In the genomic region with DNA sequence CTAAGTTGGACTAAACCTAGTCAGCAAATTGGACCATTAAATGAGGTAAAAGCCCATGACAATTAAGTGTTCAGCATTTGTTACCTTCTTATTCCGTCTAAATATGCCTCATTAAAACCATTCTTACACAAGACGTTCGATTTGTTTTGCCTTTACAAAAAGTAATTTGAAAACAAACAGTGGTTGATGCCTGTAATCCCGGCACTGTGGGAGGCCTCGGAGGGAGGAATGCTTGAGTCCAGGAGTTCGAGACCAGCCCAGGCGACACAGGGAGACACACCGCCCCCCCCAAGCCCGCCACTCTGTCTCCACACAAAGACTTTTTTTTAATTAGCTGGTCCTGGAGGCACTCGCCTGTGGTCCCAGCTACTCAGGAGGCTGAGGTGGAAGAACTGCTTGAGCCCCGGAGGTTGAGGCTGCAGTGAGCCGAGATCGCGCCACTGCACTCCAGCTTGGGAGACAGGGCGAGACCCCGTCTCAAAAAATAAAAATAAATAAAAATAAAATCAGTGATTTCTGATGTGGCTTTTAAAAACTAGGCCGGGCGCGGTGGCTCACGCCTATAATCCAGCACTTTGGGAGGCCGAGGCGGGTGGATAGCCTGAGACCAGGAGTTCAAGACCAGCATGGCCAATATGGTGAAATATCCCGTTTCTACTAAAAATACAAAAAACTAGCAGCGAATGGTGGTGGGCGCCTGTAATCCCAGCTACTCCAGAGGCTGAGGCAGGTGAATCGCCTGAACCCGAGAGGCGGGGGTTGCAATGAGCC, we compare ENCODE assay signal across 8 cellular contexts. TPM values are rescaled to one million over a fixed set of nuclear protein-coding genes. Genes with fewer than 3 reads are reported as not detected.
DNase-seq lines count a peak whose midpoint lies in the region; ATAC-seq and TF ChIP-seq lines count a peak whose summit lies in the region.

No MANE protein-coding gene starts in this region.

- no peak for ATAC-seq in CD4-positive, CD25-positive, alpha-beta regulatory T cell (ENCODE audit: low read depth in 2 of 2)
- ATAC-seq in activated naive CD8-positive, alpha-beta T cell treated with anti-CD3 and anti-CD28 coated beads, Interleukin-2, amount 50 U/mL, for 24 hours: no peak
- no peak for ATAC-seq in GM21576 (IDR thresholded peaks at IDR 0.05; ENCODE audit: unreplicated experiment)
- ATAC-seq in GM19455 (IDR thresholded peaks at IDR 0.05; ENCODE audit: unreplicated experiment): no peak

- no peaks in the 10 kb centered on the region for H3K27me3 ChIP-seq in CD4-positive, CD25-positive, alpha-beta regulatory T cell (ENCODE audit: control insufficient read depth, insufficient read depth, low read length)
- H3K27me3 ChIP-seq in HUES6 (ENCODE audit: control insufficient read depth, insufficient read depth, low read length) (no peaks in the 10 kb centered on the region), smooth muscle cell (ENCODE audit: low read depth) (no peaks in the 10 kb centered on the region)

- H3K4me3 Mint-ChIP-seq in CD4-positive, CD25-positive, alpha-beta regulatory T cell: peak overlapping the region; percentile 100
- peak overlapping the region; percentile 98 for H3K4me3 Mint-ChIP-seq in activated naive CD8-positive, alpha-beta T cell treated with anti-CD3 and anti-CD28 coated beads, Interleukin-2, amount 50 U/mL, for 24 hours

- H2AFZ ChIP-seq in smooth muscle cell (ENCODE audit: low read depth): peak overlapping the region; percentile 74

- peaks cover 12% of the 10 kb centered on the region for H3K27me3 Mint-ChIP-seq in CD4-positive, CD25-positive, alpha-beta regulatory T cell
- H3K27me3 Mint-ChIP-seq in activated naive CD8-positive, alpha-beta T cell treated with anti-CD3 and anti-CD28 coated beads, Interleukin-2, amount 50 U/mL, for 24 hours: no peaks in the 10 kb centered on the region

- peaks cover 22 to 51% (median 37%) of the 10 kb centered on the region in 4 donors for H3K4me1 Mint-ChIP-seq in CD4-positive, CD25-positive, alpha-beta regulatory T cell
- peaks cover 45% of the 10 kb centered on the region for H3K4me1 Mint-ChIP-seq in activated naive CD8-positive, alpha-beta T cell treated with anti-CD3 and anti-CD28 coated beads, Interleukin-2, amount 50 U/mL, for 24 hours

- H3K4me2 ChIP-seq in smooth muscle cell: peak overlapping the region; percentile 98

- H3K9me3 ChIP-seq in CD4-positive, CD25-positive, alpha-beta regulatory T cell (ENCODE audit: control insufficient read depth in 2 of 2, low read length in 2 of 2): no peaks in the 10 kb centered on the region
- H3K9me3 ChIP-seq in HUES6 (ENCODE audit: control insufficient read depth, insufficient read depth, low read depth, low read length): no peaks in the 10 kb centered on the region
- H3K9me3 ChIP-seq in iPS-18c (ENCODE audit: control insufficient read depth, insufficient read depth, low read length): no peaks in the 10 kb centered on the region
- H3K9me3 ChIP-seq in smooth muscle cell (replicated peaks; ENCODE audit: low read depth): no peaks in the 10 kb centered on the region

- peaks cover 9% of the 10 kb centered on the region for H3K36me3 Mint-ChIP-seq in CD4-positive, CD25-positive, alpha-beta regulatory T cell
- peaks cover 38% of the 10 kb centered on the region for H3K36me3 Mint-ChIP-seq in activated naive CD8-positive, alpha-beta T cell treated with anti-CD3 and anti-CD28 coated beads, Interleukin-2, amount 50 U/mL, for 24 hours (ENCODE audit: low read depth)

- WGBS in smooth muscle cell (ENCODE audit: low lambda C conversion rate): 5% methylated on average over 28 of the region's 28 CpGs

- H3K79me2 ChIP-seq in smooth muscle cell (ENCODE audit: low read depth): peaks cover 48% of the 10 kb centered on the region

- H3K9ac ChIP-seq in HUES6 (ENCODE audit: low read length): peak overlapping the region; percentile 98
- H3K9ac ChIP-seq in smooth muscle cell (ENCODE audit: low read depth): peak overlapping the region; percentile 79

- H3F3A ChIP-seq in smooth muscle cell (ENCODE audit: low read depth): peaks cover 4% of the 10 kb centered on the region

- DNase-seq in CD4-positive, CD25-positive, alpha-beta regulatory T cell: no peak
- DNase-seq in activated naive CD8-positive, alpha-beta T cell treated with anti-CD3 and anti-CD28 coated beads, Interleukin-2, amount 50 U/mL, for 24 hours: peak; percentile 8
- no peak for DNase-seq in smooth muscle cell (lab: John Stamatoyannopoulos, UW; ENCODE audit: unreplicated experiment)
- DNase-seq in HuH-7 (ENCODE audit: low spot score): no peak

- H3K27ac ChIP-seq in CD4-positive, CD25-positive, alpha-beta regulatory T cell (ENCODE audit: insufficient read depth, low read length, poor library complexity, severe bottlenecking): peak overlapping the region; percentile 94
- peak overlapping the region; percentile 83; the same call in 1 of the 2 replicates for H3K27ac ChIP-seq in HUES6 (ENCODE audit: low read depth, low read length)
- peak overlapping the region; percentile 78 for H3K27ac ChIP-seq in smooth muscle cell (ENCODE audit: low read depth)

- peaks cover 36% of the 10 kb centered on the region for H4K20me1 ChIP-seq in smooth muscle cell (ENCODE audit: low read depth)

- peak overlapping the region; percentile 72 for H3K4me3 ChIP-seq in CD4-positive, CD25-positive, alpha-beta regulatory T cell (ENCODE audit: low read depth, low read length)
- H3K4me3 ChIP-seq in HUES6 (ENCODE audit: low read depth, low read length) (peak overlapping the region; percentile 98), iPS-18c (ENCODE audit: insufficient read depth, low read depth, low read length) (peak overlapping the region; percentile 92), smooth muscle cell (peak overlapping the region; percentile 99)

- peaks cover 9% of the 10 kb centered on the region for H3K36me3 ChIP-seq in CD4-positive, CD25-positive, alpha-beta regulatory T cell (ENCODE audit: control insufficient read depth, insufficient read depth, low read length)
- peaks cover 30% of the 10 kb centered on the region for H3K36me3 ChIP-seq in HUES6 (ENCODE audit: control insufficient read depth, insufficient read depth, low read length)
- H3K36me3 ChIP-seq in smooth muscle cell (ENCODE audit: low read depth): no peaks in the 10 kb centered on the region

- no peaks in the 10 kb centered on the region for H3K9me3 Mint-ChIP-seq in CD4-positive, CD25-positive, alpha-beta regulatory T cell
- H3K9me3 Mint-ChIP-seq in activated naive CD8-positive, alpha-beta T cell treated with anti-CD3 and anti-CD28 coated beads, Interleukin-2, amount 50 U/mL, for 24 hours: no peaks in the 10 kb centered on the region

- H3K4me1 ChIP-seq in CD4-positive, CD25-positive, alpha-beta regulatory T cell (ENCODE audit: control insufficient read depth, insufficient read depth, low read length, poor library complexity, severe bottlenecking): peaks cover 45% of the 10 kb centered on the region
- peaks cover 25% of the 10 kb centered on the region for H3K4me1 ChIP-seq in HUES6 (ENCODE audit: control insufficient read depth, insufficient read depth, low read length)
- peaks cover 32% of the 10 kb centered on the region for H3K4me1 ChIP-seq in smooth muscle cell (ENCODE audit: low read depth)

- H3K27ac Mint-ChIP-seq in CD4-positive, CD25-positive, alpha-beta regulatory T cell: peak overlapping the region; percentile 98 to 100 (median 99)
- H3K27ac Mint-ChIP-seq in activated naive CD8-positive, alpha-beta T cell treated with anti-CD3 and anti-CD28 coated beads, Interleukin-2, amount 50 U/mL, for 24 hours: peak overlapping the region; percentile 99

- no peak for TF ChIP-seq CTCF in smooth muscle cell (IDR thresholded peaks at IDR 0.05; ENCODE audit: borderline replicate concordance, insufficient read depth, poor library complexity, severe bottlenecking)

RNA-seq across cellular contexts. Expression of gene EIF4B, which starts 0.9 kb away (rescaled TPM):
- total RNA-seq in CD4-positive, CD25-positive, alpha-beta regulatory T cell: 506 TPM
- polyA plus RNA-seq in CD4-positive, CD25-positive, alpha-beta regulatory T cell: 100 to 1,000 TPM in 2 of 4 donors, 10 to 100 TPM in 2; 71.3 to 116 (median 103) TPM
- total RNA-seq in smooth muscle cell: 241 and 299 TPM in 2 replicates
- 39.9 and 47.7 TPM in 2 replicates for polyA plus RNA-seq in smooth muscle cell

RNA-seq across cellular contexts. Expression of gene TNS2, which starts 44.5 kb away (rescaled TPM):
- 1.4 TPM for total RNA-seq in CD4-positive, CD25-positive, alpha-beta regulatory T cell
- polyA plus RNA-seq in CD4-positive, CD25-positive, alpha-beta regulatory T cell: under 1 TPM in 1 of 4 donors, not detected in 3; 0.09 TPM
- total RNA-seq in smooth muscle cell: 9.3 and 11.4 TPM in 2 replicates
- 17.4 TPM in 2 replicates for polyA plus RNA-seq in smooth muscle cell

RNA-seq across cellular contexts. Expression of gene KRT18, which starts 56.5 kb away (rescaled TPM):
- 2.4 TPM for total RNA-seq in CD4-positive, CD25-positive, alpha-beta regulatory T cell
- 10 to 100 TPM in 1 of 4 donors, 1 to 10 TPM in 3; 5.8 to 11.2 (median 6.8) TPM for polyA plus RNA-seq in CD4-positive, CD25-positive, alpha-beta regulatory T cell
- 477 and 663 TPM in 2 replicates for total RNA-seq in smooth muscle cell
- 894 and 2,163 TPM in 2 replicates for polyA plus RNA-seq in smooth muscle cell

Comparison
In these comparisons a context has a peak if more than half of its experiments do, and no peak if none do; other contexts are left out.
1. RNA of gene KRT18, which starts 56.5 kb away (total RNA-seq): 477 to 663 TPM in smooth muscle cell; 2.4 TPM in CD4-positive, CD25-positive, alpha-beta regulatory T cell (single experiment); every median in the first group is over 100 times any median in the second.
2. Peak in every context shown above with its lines, with median percentiles within 50 percentile points of each other: H3K27ac ChIP-seq and H3K4me3 ChIP-seq.